Comparison of ENCODE assay signal across 16 cellular contexts in the genomic region with DNA sequence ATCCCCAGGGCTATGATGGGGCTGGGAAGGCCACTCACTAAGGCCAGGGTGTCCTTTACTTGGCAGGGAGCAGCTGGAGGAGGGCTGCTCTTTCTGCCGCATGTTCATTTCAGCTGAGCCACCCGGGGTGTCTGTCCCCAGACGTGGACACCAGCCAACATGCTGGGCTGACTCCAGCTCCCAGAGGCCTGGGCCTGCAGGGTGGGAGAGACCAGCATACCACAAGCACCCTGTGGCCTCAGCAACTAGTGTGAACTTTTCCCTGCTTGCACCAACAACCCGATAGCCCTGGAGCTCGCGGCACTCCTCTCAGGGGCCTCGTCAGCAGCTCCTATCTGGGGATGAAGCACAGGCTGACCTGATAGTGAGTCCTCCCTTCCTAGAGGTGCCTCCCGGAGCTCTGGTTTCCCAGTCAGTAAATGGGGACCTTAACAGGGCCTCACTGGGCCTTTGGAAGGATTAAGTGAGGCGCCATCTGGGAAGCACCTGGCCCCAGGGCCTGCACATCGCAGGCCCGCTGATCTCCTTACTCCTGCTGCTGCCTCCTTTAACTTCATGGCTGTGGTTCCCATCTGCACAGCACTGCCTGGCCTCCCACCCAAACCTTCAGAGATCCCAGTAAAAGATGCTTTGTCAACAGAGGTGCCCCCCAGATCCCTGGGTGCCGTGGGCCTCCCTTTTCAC.
DNase-seq lines count a peak whose midpoint lies in the region; ATAC-seq, FAIRE-seq and TF ChIP-seq lines count a peak whose summit lies in the region.
"Had no signal": no experiment of that assay in that cellular context is flagged by ENCODE, and none has a peak within 500 bp of the region (broad histone marks: within the 10 kb centered on the region; RNA-seq: fewer than 3 reads in every experiment).

No MANE protein-coding gene starts in this region.

- H3K9me1 ChIP-seq in K562 (ENCODE audit: control insufficient read depth, insufficient read depth, low read length) = no peaks in the 10 kb centered on the region

- no peak for TF ChIP-seq POLR2A in K562 (conservative IDR thresholded peaks at IDR 0.05)

- WGBS in K562 (ENCODE audit: insufficient coverage, low coverage, missing lambda C conversion rate) = 2% methylated on average over 12 of the region's 12 CpGs
- 38% methylated on average over 12 of the region's 12 CpGs for WGBS in smooth muscle cell (ENCODE audit: low lambda C conversion rate)

- peaks cover 2 to 19% of the 10 kb centered on the region in 2 experiments; a peak in 4 of 5 replicates for H3K27me3 ChIP-seq in K562 (ENCODE audit: control insufficient read depth in 2 of 2, insufficient read depth in 2 of 2, low read length in 2 of 2)
- H3K27me3 ChIP-seq in smooth muscle cell (ENCODE audit: low read depth) = peaks cover 5% of the 10 kb centered on the region
- H3K27me3 ChIP-seq: BLaER1 treated with 17β-estradiol and CSF1 and Interleukin-3, amounts not matched to agents 10 nM and 100 nM; suprapubic skin had no signal

- no peak overlapping the region for H3K4me3 ChIP-seq in K562
- no peak overlapping the region for H3K4me3 ChIP-seq in kidney (ENCODE audit: low read length in 2 of 2)
- H3K4me3 ChIP-seq in smooth muscle cell = no peak overlapping the region
- H3K4me3 ChIP-seq: BLaER1 treated with 17β-estradiol and CSF1 and Interleukin-3, amounts not matched to agents 10 nM and 100 nM; GM12878; suprapubic skin had no signal

- DNase-seq in NCI-H1092 treated with DMSO at 0.1 percent for 48 hours (lab: John Stamatoyannopoulos, UW) (peak; percentile 83), K562 (ENCODE audit: extremely low read depth in 1 of 4, low spot score in 3 of 4) (no peak), kidney (peak; percentile 92), smooth muscle cell (lab: John Stamatoyannopoulos, UW; ENCODE audit: unreplicated experiment) (no peak), NOMO-1 treated with dmso at 0.1 percent for 144 hours (lab: John Stamatoyannopoulos, UW; ENCODE audit: unreplicated experiment) (no peak), HUDEP-2 (lab: John Stamatoyannopoulos, UW; ENCODE audit: unreplicated experiment in 76 of 76) (no peak)
- DNase-seq: activated B cell treated with CpG ODN at 0.5 μM for 24 hours; activated CD8-positive, alpha-beta memory T cell treated with anti-CD3 and anti-CD28 coated beads, Interleukin-2, amount 50 U/mL, for 48 hours; erythroblast; mammary epithelial cell had no signal

- intact Hi-C loops in K562 (cut with micrococcal nuclease) (no loop called here), kidney (cut with DNase I) (no loop called here)

- H3K9ac ChIP-seq in K562 (ENCODE audit: insufficient read depth in 1 of 2, low read depth in 2 of 2, low read length in 2 of 2) = no peak overlapping the region
- H3K9ac ChIP-seq in kidney (ENCODE audit: low read length in 2 of 2) = no peak overlapping the region
- no peak overlapping the region for H3K9ac ChIP-seq in smooth muscle cell (ENCODE audit: low read depth)
- H3K9ac ChIP-seq: BLaER1 treated with 17β-estradiol and CSF1 and Interleukin-3, amounts not matched to agents 10 nM and 100 nM had no signal

- H3K9me3 ChIP-seq in K562 (replicated peaks; ENCODE audit: control insufficient read depth, insufficient read depth, low read depth, low read length) (no peaks in the 10 kb centered on the region), kidney (ENCODE audit: control insufficient read depth in 1 of 2, low read length in 2 of 2) (no peaks in the 10 kb centered on the region), smooth muscle cell (replicated peaks; ENCODE audit: low read depth) (no peaks in the 10 kb centered on the region)
- H3K9me3 ChIP-seq: BLaER1 treated with 17β-estradiol and CSF1 and Interleukin-3, amounts not matched to agents 10 nM and 100 nM; suprapubic skin had no signal

- H2AFZ ChIP-seq in K562 (ENCODE audit: low read depth, low read length) (no peak overlapping the region), smooth muscle cell (ENCODE audit: low read depth) (no peak overlapping the region)

- no peaks in the 10 kb centered on the region for H4K20me1 ChIP-seq in K562 (replicated peaks; ENCODE audit: control insufficient read depth, insufficient read depth, low read length)
- H4K20me1 ChIP-seq in smooth muscle cell (ENCODE audit: low read depth) = peaks cover 52% of the 10 kb centered on the region

- no peaks in the 10 kb centered on the region for H3K4me1 ChIP-seq in K562 (replicated peaks in 1 of 2; ENCODE audit: control insufficient read depth in 2 of 2, insufficient read depth in 2 of 2, low read length in 2 of 2)
- H3K4me1 ChIP-seq in kidney (ENCODE audit: control insufficient read depth in 1 of 2, insufficient read depth in 1 of 2, low read depth in 1 of 2, low read length in 2 of 2) = peaks cover 12 to 28% of the 10 kb centered on the region in 2 donors
- no peaks in the 10 kb centered on the region for H3K4me1 ChIP-seq in smooth muscle cell (ENCODE audit: low read depth)

- no TSS peak for BruUV-seq in K562 (replicated peaks; lab: Mats Ljungman, UMichigan)

- FAIRE-seq in K562 (lab: Jason Lieb, UNC) (no peak), kidney (lab: Jason Lieb, UNC) (no peak)
- FAIRE-seq: GM12878 had no signal

- no peak for TF ChIP-seq CTCF in K562 (IDR thresholded peaks at IDR 0.05 in 2 of 3, conservative IDR thresholded peaks at IDR 0.05 in 1 of 3; ENCODE audit: insufficient read depth in 2 of 3, low read depth in 1 of 3, low read length in 3 of 3)
- TF ChIP-seq CTCF in kidney (IDR thresholded peaks at IDR 0.05; ENCODE audit: borderline replicate concordance, extremely low read depth, insufficient read depth) = no peak
- no peak for TF ChIP-seq CTCF in smooth muscle cell (IDR thresholded peaks at IDR 0.05; ENCODE audit: borderline replicate concordance, insufficient read depth, poor library complexity, severe bottlenecking)

- H3K4me2 ChIP-seq in K562 (ENCODE audit: insufficient read depth, low read length) (no peak overlapping the region), smooth muscle cell (peak overlapping the region; percentile 46)

- POLR2A ChIA-PET in K562 (lab: Yijun Ruan, JAX) = interaction anchor here (0.6 kb wide), 1 partner anchor 16 kb away, joined by 3 read pairs; no protein-coding TSS in a partner anchor

- no peaks in the 10 kb centered on the region for H3K79me2 ChIP-seq in K562 (ENCODE audit: control insufficient read depth, insufficient read depth, low read length)
- H3K79me2 ChIP-seq in smooth muscle cell (ENCODE audit: low read depth) = no peaks in the 10 kb centered on the region

- H3K27ac ChIP-seq in K562 (ENCODE audit: extremely low read depth, low read depth, low read length) = no peak overlapping the region
- H3K27ac ChIP-seq in kidney (ENCODE audit: low read depth in 2 of 2, low read length in 2 of 2) = no peak overlapping the region
- peak overlapping the region; percentile 26 for H3K27ac ChIP-seq in smooth muscle cell (ENCODE audit: low read depth)
- H3K27ac ChIP-seq: BLaER1 treated with 17β-estradiol and CSF1 and Interleukin-3, amounts not matched to agents 10 nM and 100 nM; suprapubic skin had no signal

- no peaks in the 10 kb centered on the region for H3K36me3 ChIP-seq in K562 (ENCODE audit: control insufficient read depth, insufficient read depth, low read length)
- H3K36me3 ChIP-seq in kidney (ENCODE audit: control insufficient read depth in 1 of 2, insufficient read depth in 2 of 2, low read length in 2 of 2) = no peaks in the 10 kb centered on the region
- H3K36me3 ChIP-seq in smooth muscle cell (ENCODE audit: low read depth) = no peaks in the 10 kb centered on the region
- H3K36me3 ChIP-seq: BLaER1 treated with 17β-estradiol and CSF1 and Interleukin-3, amounts not matched to agents 10 nM and 100 nM; suprapubic skin had no signal

- ATAC-seq in K562 (no peak), GM21528 (IDR thresholded peaks at IDR 0.05; ENCODE audit: low FRiP score, unreplicated experiment) (no peak), GM18870 (IDR thresholded peaks at IDR 0.05; ENCODE audit: unreplicated experiment) (no peak)
- ATAC-seq: activated naive CD4-positive, alpha-beta T cell treated with anti-CD3 and anti-CD28 coated beads, Interleukin-2, amount 50 U/mL, for 72 hours; GM12878 had no signal

- no peaks in the 10 kb centered on the region for H3F3A ChIP-seq in smooth muscle cell (ENCODE audit: low read depth)

- TF ChIP-seq EP300 in K562 (IDR thresholded peaks at IDR 0.05; ENCODE audit: low read length) = no peak

- in situ Hi-C loops in K562 (cut with MboI) = no loop called here

- no peak for TF ChIP-seq RAD21 in K562 (CRISPR knock-in tag; conservative IDR thresholded peaks at IDR 0.05 in 1 of 2, IDR thresholded peaks at IDR 0.05 in 1 of 2)

- CTCF ChIA-PET in K562 (lab: Yijun Ruan, JAX; ENCODE audit: low intra/inter-chr PET ratio) = no interaction called here

TF ChIP-seq in K562, 482 proteins besides CTCF, POLR2A, EP300 and RAD21:
- 0 out of 2 replicates have a peak, but pooled peaks have one; percentile 17 for TF ChIP-seq ZNF263 (CRISPR knock-in tag; IDR thresholded peaks at IDR 0.05; ENCODE audit: borderline replicate concordance)
- TF ChIP-seq ZNF766 (CRISPR knock-in tag; conservative IDR thresholded peaks at IDR 0.05) = no peak

Comparison
In these comparisons a context has a peak if more than half of its experiments do, and no peak if none do; other contexts are left out.
1. DNase-seq: peak in NCI-H1092 treated with DMSO at 0.1 percent for 48 hours (single experiment) and kidney (single experiment); none in K562 (0 of 4), smooth muscle cell (single experiment), NOMO-1 treated with dmso at 0.1 percent for 144 hours (single experiment) and HUDEP-2 (0 of 76).